Comparison of ENCODE assay signal across 33 cellular contexts in the genomic region with DNA sequence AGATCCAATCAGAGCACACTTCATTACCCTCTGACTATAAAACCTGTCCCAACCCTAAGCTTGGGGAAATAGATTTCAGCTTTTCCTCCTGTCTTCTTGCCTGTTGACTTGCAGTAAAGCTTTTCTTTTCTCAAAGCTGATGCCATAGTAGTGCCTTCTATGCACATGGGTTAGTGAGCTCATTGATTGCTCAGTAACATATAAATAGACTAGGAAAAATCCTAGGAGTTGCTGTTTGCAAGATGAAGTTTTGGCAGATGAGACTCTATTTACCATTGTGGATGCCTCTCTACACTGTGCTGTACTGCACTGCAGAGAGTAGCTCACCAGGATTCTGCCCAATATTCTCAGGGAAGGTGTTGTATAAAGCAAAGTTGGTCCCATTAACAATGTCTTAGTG.
DNase-seq lines count a peak whose midpoint lies in the region; ATAC-seq and TF ChIP-seq lines count a peak whose summit lies in the region.
"Had no signal": no experiment of that assay in that cellular context is flagged by ENCODE, and none has a peak within 500 bp of the region (broad histone marks: within the 10 kb centered on the region; RNA-seq: fewer than 3 reads in every experiment).

No MANE protein-coding gene starts in this region.

- no peaks in the 10 kb centered on the region for H3F3A ChIP-seq in neural progenitor cell (ENCODE audit: low read depth)

- ATAC-seq in psoas muscle, result peak; percentile 33 to 72 (median 48)
- peak; percentile 35 to 65 for ATAC-seq in gastrocnemius medialis
- ATAC-seq in GM21360 (IDR thresholded peaks at IDR 0.05; ENCODE audit: unreplicated experiment), result no peak
- ATAC-seq: A549; CD8-positive, alpha-beta T cell had no signal

- no peaks in the 10 kb centered on the region for H3K4me1 ChIP-seq in neural progenitor cell
- peaks cover 11% of the 10 kb centered on the region for H3K4me1 ChIP-seq in psoas muscle
- peaks cover 4 to 17% of the 10 kb centered on the region in 2 donors for H3K4me1 ChIP-seq in gastrocnemius medialis
- H3K4me1 ChIP-seq: A549; BLaER1; BLaER1 treated with 17β-estradiol and CSF1 and Interleukin-3, amounts not matched to agents 10 nM and 100 nM had no signal

- H3K9ac ChIP-seq in neural progenitor cell, result no peak overlapping the region
- H3K9ac ChIP-seq: BLaER1; BLaER1 treated with 17β-estradiol and CSF1 and Interleukin-3, amounts not matched to agents 10 nM and 100 nM had no signal

- DNase-seq in neural progenitor cell (ENCODE audit: low spot score), result no peak
- DNase-seq in psoas muscle, result no peak
- DNase-seq in gastrocnemius medialis, result no peak
- no peak for DNase-seq in NCI-H1930 (lab: John Stamatoyannopoulos, UW)
- no peak for DNase-seq in mucosa of gallbladder (ENCODE audit: low spot score)
- DNase-seq: 8988T; ACHN; AML-193; BE2C; C1 segment of cervical spinal cord; Caco-2; Calu3; CD4-positive, alpha-beta memory T cell; CD4-positive, alpha-beta T cell; CD4-positive, CD25-positive, alpha-beta regulatory T cell; CD8-positive, alpha-beta memory T cell; CD8-positive, alpha-beta T cell; COR-L47; DMS 273 treated with DMSO at 0.1 percent for 48 hours; DMS153; DMS53; DMS79; DMS79 treated with DMSO at 0.1 percent for 48 hours; DND-41; EL had no signal

- H3K9me3 Mint-ChIP-seq in neural progenitor cell, result no peaks in the 10 kb centered on the region
- H3K9me3 Mint-ChIP-seq: CD4-positive, alpha-beta T cell; CD4-positive, CD25-positive, alpha-beta regulatory T cell; CD8-positive, alpha-beta memory T cell; CD8-positive, alpha-beta T cell had no signal

- no peaks in the 10 kb centered on the region for H3K36me3 Mint-ChIP-seq in neural progenitor cell
- H3K36me3 Mint-ChIP-seq: CD14-positive monocyte; CD4-positive, alpha-beta memory T cell; CD4-positive, CD25-positive, alpha-beta regulatory T cell; CD8-positive, alpha-beta memory T cell; CD8-positive, alpha-beta T cell had no signal

- H3K9me3 ChIP-seq in neural progenitor cell (ENCODE audit: low read depth) (no peaks in the 10 kb centered on the region), psoas muscle (no peaks in the 10 kb centered on the region), gastrocnemius medialis (no peaks in the 10 kb centered on the region)
- H3K9me3 ChIP-seq: A549, BE2C, BLaER1, Caco-2 had no signal

- no peaks in the 10 kb centered on the region for H4K20me1 ChIP-seq in neural progenitor cell (ENCODE audit: low read depth)
- H4K20me1 ChIP-seq: BLaER1; BLaER1 treated with 17β-estradiol and CSF1 and Interleukin-3, amounts not matched to agents 10 nM and 100 nM had no signal

- no peak for TF ChIP-seq POLR2A in gastrocnemius medialis (IDR thresholded peaks at IDR 0.05)

- H3K4me1 Mint-ChIP-seq in neural progenitor cell, result no peaks in the 10 kb centered on the region
- H3K4me1 Mint-ChIP-seq: B cell, CD14-positive monocyte had no signal

- intact Hi-C loops in psoas muscle (cut with DNase I), result loop anchor here in 1 of 2 donors (10.0 kb wide), 1 partner anchor 214 kb away; no protein-coding TSS in a partner anchor
- intact Hi-C loops in gastrocnemius medialis (cut with DNase I; ENCODE audit: low total_unique reads), result no loop called here

- no peak overlapping the region for H3K27ac Mint-ChIP-seq in neural progenitor cell
- H3K27ac Mint-ChIP-seq: B cell; CD14-positive monocyte; CD4-positive, alpha-beta memory T cell; CD4-positive, alpha-beta T cell; CD4-positive, CD25-positive, alpha-beta regulatory T cell; CD8-positive, alpha-beta memory T cell; CD8-positive, alpha-beta T cell had no signal

- H3K27me3 ChIP-seq in neural progenitor cell (no peaks in the 10 kb centered on the region), psoas muscle (ENCODE audit: insufficient read depth in 3 of 3, low read length in 2 of 3) (no peaks in the 10 kb centered on the region), gastrocnemius medialis (no peaks in the 10 kb centered on the region)
- H3K27me3 ChIP-seq: BE2C; BLaER1; BLaER1 treated with 17β-estradiol and CSF1 and Interleukin-3, amounts not matched to agents 10 nM and 100 nM had no signal

- in situ Hi-C loops in gastrocnemius medialis (cut with MboI; ENCODE audit: low sequenced_read_pairs in 4 of 4), result no loop called here

- H2AFZ ChIP-seq in neural progenitor cell (replicated peaks), result peak overlapping the region; percentile 34

- no peaks in the 10 kb centered on the region for H3K79me2 ChIP-seq in neural progenitor cell (ENCODE audit: low read depth)

- H3K27ac ChIP-seq in neural progenitor cell, result no peak overlapping the region
- H3K27ac ChIP-seq in psoas muscle, result no peak overlapping the region
- peak overlapping the region in 3 of 4 donors; percentile 28 to 60 (median 58) for H3K27ac ChIP-seq in gastrocnemius medialis
- H3K27ac ChIP-seq: 22Rv1; A549; BLaER1; BLaER1 treated with 17β-estradiol and CSF1 and Interleukin-3, amounts not matched to agents 10 nM and 100 nM; C4-2B had no signal

- H3K27me3 Mint-ChIP-seq in neural progenitor cell (ENCODE audit: insufficient read depth, low read depth), result no peaks in the 10 kb centered on the region
- H3K27me3 Mint-ChIP-seq: CD4-positive, alpha-beta memory T cell; CD4-positive, alpha-beta T cell; CD4-positive, CD25-positive, alpha-beta regulatory T cell had no signal

- no peaks in the 10 kb centered on the region for H3K36me3 ChIP-seq in neural progenitor cell
- peaks cover 0 to 15% of the 10 kb centered on the region in 2 donors for H3K36me3 ChIP-seq in psoas muscle (ENCODE audit: insufficient read depth in 1 of 2, low read depth in 1 of 2)
- H3K36me3 ChIP-seq in gastrocnemius medialis, result peaks cover 0 to 7% of the 10 kb centered on the region in 2 donors
- H3K36me3 ChIP-seq: BE2C; BLaER1; BLaER1 treated with 17β-estradiol and CSF1 and Interleukin-3, amounts not matched to agents 10 nM and 100 nM had no signal

- no peak for TF ChIP-seq CTCF in neural progenitor cell (IDR thresholded peaks at IDR 0.05)
- no peak for TF ChIP-seq CTCF in psoas muscle (IDR thresholded peaks at IDR 0.05)
- no peak for TF ChIP-seq CTCF in gastrocnemius medialis (IDR thresholded peaks at IDR 0.05 in 4 of 5, conservative IDR thresholded peaks at IDR 0.05 in 1 of 5)

- H3K4me3 ChIP-seq in neural progenitor cell (no peak overlapping the region), psoas muscle (no peak overlapping the region), gastrocnemius medialis (no peak overlapping the region)
- H3K4me3 ChIP-seq: A549; BLaER1; BLaER1 treated with 17β-estradiol and CSF1 and Interleukin-3, amounts not matched to agents 10 nM and 100 nM had no signal

- no peak overlapping the region for H3K4me3 Mint-ChIP-seq in neural progenitor cell
- H3K4me3 Mint-ChIP-seq: B cell; CD14-positive monocyte; CD4-positive, alpha-beta memory T cell; CD4-positive, alpha-beta T cell; CD4-positive, CD25-positive, alpha-beta regulatory T cell; CD8-positive, alpha-beta memory T cell; CD8-positive, alpha-beta T cell had no signal

- H3K4me2 ChIP-seq in neural progenitor cell, result no peak overlapping the region
- H3K4me2 ChIP-seq: A549; BLaER1; BLaER1 treated with 17β-estradiol and CSF1 and Interleukin-3, amounts not matched to agents 10 nM and 100 nM had no signal

Comparison
In these comparisons a context has a peak if more than half of its experiments do, and no peak if none do; other contexts are left out.
1. H3K27ac ChIP-seq: peak in gastrocnemius medialis (3 of 4); none in neural progenitor cell (single experiment) and psoas muscle (single experiment).